Comparison of ENCODE assay signal across 10 cellular contexts in genomic region chr13:112679932-112680677, GRCh38.
"Had no signal": no experiment of that assay in that cellular context is flagged by ENCODE, and none has a peak within 500 bp of the region (broad histone marks: within the 10 kb centered on the region; RNA-seq: fewer than 3 reads in every experiment).

No MANE protein-coding gene starts in this region.

- H3K9me3 ChIP-seq: left ventricle myocardium inferior, SJSA1, transverse colon had no signal

- H3K27ac ChIP-seq: dorsolateral prefrontal cortex, left ventricle myocardium inferior, parathyroid adenoma, SJSA1, transverse colon had no signal

- H3K4me1 ChIP-seq: left ventricle myocardium inferior, parathyroid adenoma, SJSA1, transverse colon had no signal

- H3K36me3 ChIP-seq: left ventricle myocardium inferior, SJSA1, transverse colon had no signal

- H3K9me3 Mint-ChIP-seq: activated naive CD4-positive, alpha-beta T cell treated with anti-CD3 and anti-CD28 coated beads, Interleukin-2, amount 10 ng/mL, durations not matched to agents 7 days and 5 days; activated T-helper 17 cell treated with anti-CD3 and anti-CD28 coated beads, Interleukin-2, amount 50 U/mL, for 72 hours had no signal

- H3K9ac ChIP-seq: parathyroid adenoma had no signal

- DNase-seq: activated CD4-positive, alpha-beta T cell treated with anti-CD3 and anti-CD28 coated beads, Interleukin-2, amount 50 U/mL, for 1 hour; activated naive CD4-positive, alpha-beta T cell treated with anti-CD3 and anti-CD28 coated beads, Interleukin-2, amount 10 ng/mL, durations not matched to agents 7 days and 5 days; left ventricle myocardium inferior; mesendoderm; stimulated activated CD4-positive, alpha-beta T cell treated with anti-CD3 and anti-CD28 coated beads, Interleukin-1b, Interleukin-23, amount 100 ng/mL, for 48 hours; transverse colon had no signal

- H3K79me2 ChIP-seq: parathyroid adenoma had no signal

- H2AFZ ChIP-seq: parathyroid adenoma had no signal

- H3K4me3 ChIP-seq: dorsolateral prefrontal cortex, left ventricle myocardium inferior, SJSA1, transverse colon had no signal

- H3K27me3 ChIP-seq: dorsolateral prefrontal cortex, SJSA1, transverse colon had no signal

- H3K4me3 Mint-ChIP-seq: activated naive CD4-positive, alpha-beta T cell treated with anti-CD3 and anti-CD28 coated beads, Interleukin-2, amount 10 ng/mL, durations not matched to agents 7 days and 5 days; activated T-helper 17 cell treated with anti-CD3 and anti-CD28 coated beads, Interleukin-2, amount 50 U/mL, for 72 hours had no signal

- H3K36me3 Mint-ChIP-seq: activated naive CD4-positive, alpha-beta T cell treated with anti-CD3 and anti-CD28 coated beads, Interleukin-2, amount 10 ng/mL, durations not matched to agents 7 days and 5 days had no signal

- H3K27ac Mint-ChIP-seq: activated naive CD4-positive, alpha-beta T cell treated with anti-CD3 and anti-CD28 coated beads, Interleukin-2, amount 10 ng/mL, durations not matched to agents 7 days and 5 days; activated T-helper 17 cell treated with anti-CD3 and anti-CD28 coated beads, Interleukin-2, amount 50 U/mL, for 72 hours had no signal

- H3K4me1 Mint-ChIP-seq: activated T-helper 17 cell treated with anti-CD3 and anti-CD28 coated beads, Interleukin-2, amount 50 U/mL, for 72 hours had no signal
